In the genomic region with DNA sequence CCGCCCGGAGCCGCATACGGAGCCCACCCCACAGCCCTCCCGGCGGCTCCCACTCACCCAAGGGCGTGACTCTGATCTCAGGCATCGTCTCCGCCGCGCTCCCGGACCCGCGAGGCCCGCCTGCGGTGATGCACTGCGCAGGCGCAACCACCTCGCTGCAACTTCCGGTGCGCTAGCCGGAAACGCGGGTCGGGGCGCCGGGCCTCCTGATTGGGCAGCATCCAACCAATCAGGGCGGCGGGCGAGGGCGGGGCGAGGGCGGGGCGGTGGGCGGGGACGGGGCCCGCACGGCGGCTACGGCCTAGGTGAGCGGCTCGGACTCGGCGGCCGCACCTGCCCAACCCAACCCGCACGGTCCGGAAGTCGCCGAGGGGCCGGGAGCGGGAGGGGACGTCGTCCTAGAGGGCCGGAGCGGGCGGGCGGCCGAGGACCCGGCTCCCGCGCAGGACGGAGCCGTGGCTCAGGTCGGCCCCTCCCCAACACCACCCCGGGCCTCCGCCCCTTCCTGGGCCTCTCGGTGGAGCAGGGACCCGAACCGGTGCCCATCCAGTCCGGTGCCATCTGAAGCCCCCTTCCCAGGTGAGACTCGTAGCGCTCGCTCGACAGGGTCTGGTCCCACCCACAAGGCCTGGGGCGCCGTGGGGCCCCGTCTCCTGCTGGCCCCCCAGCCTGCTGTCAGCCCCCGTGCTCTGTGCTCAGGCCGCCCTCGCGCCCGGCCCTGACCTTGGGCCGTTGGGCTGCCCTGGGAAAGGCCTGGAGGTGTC, we compare ENCODE assay signal across 8 cellular contexts. TPM values are rescaled to one million over a fixed set of nuclear protein-coding genes. Genes with fewer than 3 reads are reported as not detected.
DNase-seq lines count a peak whose midpoint lies in the region; ATAC-seq, FAIRE-seq and TF ChIP-seq lines count a peak whose summit lies in the region.

A gene (plus strand): TSS at position 279 of the 764 bp plus-strand sequence. CDS start 2,109 bp downstream, outside the sequence.
A gene (minus strand): TSS at position 137 of the 764 bp plus-strand sequence. CDS start 52 bp downstream, at position 85.

- TF ChIP-seq CTCF in D721Med (IDR thresholded peaks at IDR 0.05; ENCODE audit: insufficient read depth, missing control alignments) (no peak), Panc1 (IDR thresholded peaks at IDR 0.05) (no peak)

- H3K4me3 ChIP-seq in HUES6 (ENCODE audit: low read depth, low read length) (peak within 1 kb of the TSS; percentile 99), Panc1 (ENCODE audit: low read depth in 2 of 2, low read length in 2 of 2) (peak within 1 kb of the TSS; percentile 83 to 87)

- peaks cover 5% of the 10 kb centered on the region for H3K36me3 Mint-ChIP-seq in activated T-cell treated with anti-CD3 and anti-CD28 coated beads, Interleukin-2, amount 50 U/mL, for 4 hours (ENCODE audit: insufficient read depth)

- no peaks in the 10 kb centered on the region for H3K9me3 Mint-ChIP-seq in activated T-cell treated with anti-CD3 and anti-CD28 coated beads, Interleukin-2, amount 50 U/mL, for 4 hours

- peak; percentile 67 for ATAC-seq in GM21423 (IDR thresholded peaks at IDR 0.05; ENCODE audit: unreplicated experiment)
- peak; percentile 84 for ATAC-seq in Panc1
- peak; percentile 84 to 85 for ATAC-seq in activated T-cell treated with anti-CD3 and anti-CD28 coated beads, Interleukin-2, amount 50 U/mL, for 4 hours
- peak; percentile 79 for ATAC-seq in esophagus mucosa

- DNase-seq in D721Med (ENCODE audit: insufficient read length, low spot score) (peak; percentile 48), Panc1 (ENCODE audit: low read depth, low spot score) (no peak), myocyte (ENCODE audit: low read depth) (peak; percentile 92)
- peak; percentile 96 for DNase-seq in activated T-cell treated with anti-CD3 and anti-CD28 coated beads, Interleukin-2, amount 50 U/mL, for 4 hours
- peak; percentile 93 to 95 for DNase-seq in stimulated activated CD8-positive, alpha-beta memory T cell treated with anti-CD3 and anti-CD28 coated beads, Interleukin-7, amount 100 ng/mL, for 4 hours (ENCODE audit: low read depth in 2 of 2)

- H3K36me3 ChIP-seq in HUES6 (ENCODE audit: control insufficient read depth, insufficient read depth, low read length) (peaks cover 23% of the 10 kb centered on the region), Panc1 (ENCODE audit: control insufficient read depth, insufficient read depth, low read length) (no peaks in the 10 kb centered on the region; the same call in none of the 2 replicates)

- H3K9me3 ChIP-seq in HUES6 (ENCODE audit: control insufficient read depth, insufficient read depth, low read depth, low read length): no peaks in the 10 kb centered on the region
- no peaks in the 10 kb centered on the region for H3K9me3 ChIP-seq in Panc1 (ENCODE audit: control insufficient read depth, insufficient read depth, low read depth, low read length)

- peak within 1 kb of the TSS; percentile 91 for H3K4me3 Mint-ChIP-seq in activated T-cell treated with anti-CD3 and anti-CD28 coated beads, Interleukin-2, amount 50 U/mL, for 4 hours

- H3K4me1 Mint-ChIP-seq in activated T-cell treated with anti-CD3 and anti-CD28 coated beads, Interleukin-2, amount 50 U/mL, for 4 hours (ENCODE audit: low read depth): peaks cover 31% of the 10 kb centered on the region

- FAIRE-seq in D721Med (lab: Jason Lieb, UNC): no peak

- H3K27me3 ChIP-seq in HUES6 (ENCODE audit: control insufficient read depth, insufficient read depth, low read length): no peaks in the 10 kb centered on the region
- H3K27me3 ChIP-seq in Panc1 (ENCODE audit: control insufficient read depth, insufficient read depth, low read length): no peaks in the 10 kb centered on the region

- H3K27ac ChIP-seq in HUES6 (ENCODE audit: low read depth, low read length) (peak within 1 kb of the TSS; percentile 86), Panc1 (ENCODE audit: low read length) (peak within 1 kb of the TSS; percentile 91)

- BruUV-seq in Panc1 (replicated peaks; lab: Mats Ljungman, UMichigan): no TSS peak

- CTCF ChIA-PET in Panc1 (lab: Charles Lee): interaction anchor here (1.2 kb wide), 1 partner anchor 117 kb away, joined by 3 read pairs; no protein-coding TSS in a partner anchor

- in situ Hi-C loops in Panc1 (cut with HindIII; ENCODE audit: low pct_unique_long_range_greater_than_20kb, low sequenced_read_pairs): no loop called here

- intact Hi-C loops in Panc1 (cut with micrococcal nuclease; ENCODE audit: unreplicated experiment): no loop called here

- H3K4me1 ChIP-seq in HUES6 (ENCODE audit: control insufficient read depth, insufficient read depth, low read length): no peaks in the 10 kb centered on the region
- H3K4me1 ChIP-seq in Panc1 (ENCODE audit: control insufficient read depth, insufficient read depth, low read length): peaks cover 31% of the 10 kb centered on the region

- POLR2A ChIA-PET in Panc1 (lab: Charles Lee): no interaction called here

- peak within 1 kb of the TSS; percentile 94 for H3K9ac ChIP-seq in HUES6 (ENCODE audit: low read length)

- no peaks in the 10 kb centered on the region for H3K27me3 Mint-ChIP-seq in activated T-cell treated with anti-CD3 and anti-CD28 coated beads, Interleukin-2, amount 50 U/mL, for 4 hours (ENCODE audit: low read depth)

RNA-seq across cellular contexts. Expression of the first gene that starts in this region (rescaled TPM):
- total RNA-seq in Panc1 (2021; ENCODE audit: unreplicated experiment) (52.2 TPM), esophagus mucosa (25.1 TPM), myocyte (26.2 and 28.9 TPM in 2 replicates)
- 54.5 TPM for polyA plus RNA-seq in Panc1 (2012; ENCODE audit: insufficient read length)
- 10 to 100 TPM; 16.0 to 18.4 (median 18.1) TPM for total RNA-seq in activated T-cell treated with anti-CD3 and anti-CD28 coated beads, Interleukin-2, amount 50 U/mL, for 4 hours
- polyA plus RNA-seq in myocyte (2012): 18.2 TPM

RNA-seq across cellular contexts. Expression of the second gene that starts in this region (rescaled TPM):
- total RNA-seq in Panc1 (2021; ENCODE audit: unreplicated experiment) (114 TPM), esophagus mucosa (54.0 TPM), myocyte (74.5 and 76.4 TPM in 2 replicates)
- 216 TPM for polyA plus RNA-seq in Panc1 (2012; ENCODE audit: insufficient read length)
- total RNA-seq in activated T-cell treated with anti-CD3 and anti-CD28 coated beads, Interleukin-2, amount 50 U/mL, for 4 hours: 100 to 1,000 TPM; 164 to 181 (median 172) TPM
- polyA plus RNA-seq in myocyte (2012): 84.8 TPM
